9 cellular contexts compared by ENCODE assay signal in the genomic region with DNA sequence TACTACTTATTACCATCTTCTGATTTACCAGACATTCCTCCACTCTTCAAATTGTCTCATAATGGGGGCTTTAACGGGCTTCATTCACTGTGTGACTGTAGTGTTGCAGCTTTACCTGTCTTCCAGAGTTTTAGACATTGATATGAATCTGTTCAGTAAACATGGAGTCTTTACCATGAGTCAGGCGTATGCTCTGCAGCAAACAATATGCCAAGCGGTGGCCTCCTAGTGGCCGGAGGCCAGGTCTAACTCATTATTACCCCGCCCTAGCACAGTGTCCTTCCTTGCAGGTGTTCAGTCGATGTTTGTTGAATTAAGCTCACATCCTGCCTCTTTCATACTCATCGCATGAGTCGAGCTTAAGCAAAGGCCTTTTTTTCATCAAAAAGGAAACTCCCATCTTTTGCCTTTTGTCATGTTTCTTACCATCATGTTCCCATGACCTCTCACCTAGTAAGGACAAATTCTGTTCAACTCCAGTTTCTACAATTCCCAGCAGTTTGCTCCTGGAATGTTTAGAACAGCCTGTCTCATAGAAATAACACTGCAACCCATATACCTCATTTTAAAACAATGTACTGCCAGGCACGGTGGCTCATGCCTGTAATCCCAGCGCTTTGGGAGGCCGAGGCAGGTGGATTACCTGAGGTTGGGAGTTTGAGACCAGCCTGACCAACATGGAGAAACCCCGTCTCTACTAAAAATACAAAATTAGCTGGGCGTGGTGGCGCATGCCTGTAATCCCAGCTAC. TPM values are rescaled to one million over a fixed set of nuclear protein-coding genes. Genes with fewer than 3 reads are reported as not detected.
DNase-seq lines count a peak whose midpoint lies in the region; ATAC-seq and TF ChIP-seq lines count a peak whose summit lies in the region.
"Had no signal": no experiment of that assay in that cellular context is flagged by ENCODE, and none has a peak within 500 bp of the region (broad histone marks: within the 10 kb centered on the region; RNA-seq: fewer than 3 reads in every experiment).

No MANE protein-coding gene starts in this region.

- peak; percentile 86 for ATAC-seq in activated T-helper 17 cell treated with anti-CD3 and anti-CD28 coated beads, Interleukin-2, amount 50 U/mL, for 72 hours (replicated peaks)
- no peak for ATAC-seq in HG03039 (IDR thresholded peaks at IDR 0.05; ENCODE audit: unreplicated experiment)
- ATAC-seq in HG03520 (IDR thresholded peaks at IDR 0.05; ENCODE audit: unreplicated experiment), result no peak

- H3K36me3 ChIP-seq in OCI-LY1 (ENCODE audit: insufficient read depth, low read length), result no peaks in the 10 kb centered on the region
- H3K36me3 ChIP-seq: ovary had no signal

- peaks cover 26% of the 10 kb centered on the region for H3K4me1 ChIP-seq in OCI-LY1 (ENCODE audit: insufficient read depth, low read length, severe bottlenecking)

- H3K27me3 Mint-ChIP-seq in activated T-helper 17 cell treated with anti-CD3 and anti-CD28 coated beads, Interleukin-2, amount 50 U/mL, for 72 hours, result no peaks in the 10 kb centered on the region
- H3K27me3 Mint-ChIP-seq in glutamatergic neuron (ENCODE audit: unreplicated experiment), result no peaks in the 10 kb centered on the region

- H3K4me2 ChIP-seq in OCI-LY1 (ENCODE audit: low read length), result 0 out of 2 replicates have a peak overlapping the region, but pooled peaks have one; percentile 12

- H2AFZ ChIP-seq in OCI-LY1 (ENCODE audit: low read length), result peak overlapping the region; percentile 73; the same call in 1 of the 2 replicates

- peaks cover 28% of the 10 kb centered on the region for H3K4me1 Mint-ChIP-seq in activated T-helper 17 cell treated with anti-CD3 and anti-CD28 coated beads, Interleukin-2, amount 50 U/mL, for 72 hours
- no peaks in the 10 kb centered on the region for H3K4me1 Mint-ChIP-seq in glutamatergic neuron (ENCODE audit: low read depth, unreplicated experiment)

- peak overlapping the region; percentile 58 for H3K27ac ChIP-seq in OCI-LY1 (ENCODE audit: low read depth, low read length, poor library complexity, severe bottlenecking)
- peak overlapping the region in 20 of 21 experiments; percentile 49 to 99 (median 74) for H3K27ac ChIP-seq in skin epidermis
- H3K27ac ChIP-seq: ovary had no signal

- no peaks in the 10 kb centered on the region for H3K79me2 ChIP-seq in OCI-LY1 (ENCODE audit: insufficient read depth, low read length)

- H3F3A ChIP-seq in OCI-LY1 (ENCODE audit: insufficient read depth, low read length), result 0 out of 2 replicates have a peak, but pooled peaks cover 4% of the 10 kb centered on the region

- no peaks in the 10 kb centered on the region for H3K9me3 Mint-ChIP-seq in activated T-helper 17 cell treated with anti-CD3 and anti-CD28 coated beads, Interleukin-2, amount 50 U/mL, for 72 hours
- H3K9me3 Mint-ChIP-seq in glutamatergic neuron (ENCODE audit: unreplicated experiment), result peaks cover 4% of the 10 kb centered on the region

- peak; percentile 41 for TF ChIP-seq CTCF in AG09309 (IDR thresholded peaks at IDR 0.05; ENCODE audit: control insufficient read depth, insufficient read depth, low read depth, low read length, missing control alignments)
- TF ChIP-seq CTCF in GM20000 (IDR thresholded peaks at IDR 0.05; ENCODE audit: extremely low read depth, missing control alignments), result peak; percentile 29
- TF ChIP-seq CTCF in OCI-LY1 (IDR thresholded peaks at IDR 0.05; ENCODE audit: low read length), result peak; percentile 74
- TF ChIP-seq CTCF in glutamatergic neuron (IDR thresholded peaks at IDR 0.05; ENCODE audit: partially characterized antibody, unreplicated experiment), result peak; percentile 36

- no peaks in the 10 kb centered on the region for H3K9me3 ChIP-seq in OCI-LY1 (ENCODE audit: low read length)
- H3K9me3 ChIP-seq: ovary had no signal

- DNase-seq in AG09309 (ENCODE audit: low read depth), result peak; percentile 56
- DNase-seq in GM20000 (ENCODE audit: low spot score), result peak; percentile 35
- DNase-seq in glutamatergic neuron, result peak; percentile 28

- H3K4me3 ChIP-seq in AG09309 (ENCODE audit: control insufficient read depth, low read depth, low read length), result no peak overlapping the region
- no peak overlapping the region for H3K4me3 ChIP-seq in OCI-LY1 (ENCODE audit: low read depth, low read length, poor library complexity, severe bottlenecking)
- H3K4me3 ChIP-seq in skin epidermis, result no peak overlapping the region
- H3K4me3 ChIP-seq: ovary had no signal

- H3K36me3 Mint-ChIP-seq in activated T-helper 17 cell treated with anti-CD3 and anti-CD28 coated beads, Interleukin-2, amount 50 U/mL, for 72 hours (ENCODE audit: low read depth), result no peaks in the 10 kb centered on the region
- no peaks in the 10 kb centered on the region for H3K36me3 Mint-ChIP-seq in glutamatergic neuron (ENCODE audit: unreplicated experiment)

- peak overlapping the region; percentile 79 for H3K27ac Mint-ChIP-seq in activated T-helper 17 cell treated with anti-CD3 and anti-CD28 coated beads, Interleukin-2, amount 50 U/mL, for 72 hours
- no peak overlapping the region for H3K27ac Mint-ChIP-seq in glutamatergic neuron (ENCODE audit: unreplicated experiment)

- H3K4me3 Mint-ChIP-seq in activated T-helper 17 cell treated with anti-CD3 and anti-CD28 coated beads, Interleukin-2, amount 50 U/mL, for 72 hours, result peak overlapping the region; percentile 51
- H3K4me3 Mint-ChIP-seq in glutamatergic neuron (ENCODE audit: unreplicated experiment), result no peak overlapping the region

- no peak overlapping the region for H3K9ac ChIP-seq in OCI-LY1 (ENCODE audit: low read length)

- H3K27me3 ChIP-seq in OCI-LY1 (ENCODE audit: insufficient read depth, low read length), result no peaks in the 10 kb centered on the region
- H3K27me3 ChIP-seq: ovary had no signal

- no peaks in the 10 kb centered on the region for H4K20me1 ChIP-seq in OCI-LY1 (ENCODE audit: insufficient read depth, low read length)

- H3K9me2 ChIP-seq in OCI-LY1 (ENCODE audit: low read depth, low read length), result no peaks in the 10 kb centered on the region

RNA-seq across cellular contexts. Expression of a gene that starts 39.4 kb away (rescaled TPM):
- total RNA-seq in activated T-helper 17 cell treated with anti-CD3 and anti-CD28 coated beads, Interleukin-2, amount 50 U/mL, for 72 hours, result 10 to 100 TPM; 12.8 to 18.1 TPM
- 9.7 TPM for total RNA-seq in glutamatergic neuron (ENCODE audit: unreplicated experiment)

RNA-seq across cellular contexts. Expression of a gene that starts 39.6 kb away (rescaled TPM):
- total RNA-seq in activated T-helper 17 cell treated with anti-CD3 and anti-CD28 coated beads, Interleukin-2, amount 50 U/mL, for 72 hours, result 10 to 100 TPM; 55.2 to 79.8 TPM
- 45.0 TPM for total RNA-seq in glutamatergic neuron (ENCODE audit: unreplicated experiment)
